Comparison of ENCODE assay signal across 24 cellular contexts in the genomic region with DNA sequence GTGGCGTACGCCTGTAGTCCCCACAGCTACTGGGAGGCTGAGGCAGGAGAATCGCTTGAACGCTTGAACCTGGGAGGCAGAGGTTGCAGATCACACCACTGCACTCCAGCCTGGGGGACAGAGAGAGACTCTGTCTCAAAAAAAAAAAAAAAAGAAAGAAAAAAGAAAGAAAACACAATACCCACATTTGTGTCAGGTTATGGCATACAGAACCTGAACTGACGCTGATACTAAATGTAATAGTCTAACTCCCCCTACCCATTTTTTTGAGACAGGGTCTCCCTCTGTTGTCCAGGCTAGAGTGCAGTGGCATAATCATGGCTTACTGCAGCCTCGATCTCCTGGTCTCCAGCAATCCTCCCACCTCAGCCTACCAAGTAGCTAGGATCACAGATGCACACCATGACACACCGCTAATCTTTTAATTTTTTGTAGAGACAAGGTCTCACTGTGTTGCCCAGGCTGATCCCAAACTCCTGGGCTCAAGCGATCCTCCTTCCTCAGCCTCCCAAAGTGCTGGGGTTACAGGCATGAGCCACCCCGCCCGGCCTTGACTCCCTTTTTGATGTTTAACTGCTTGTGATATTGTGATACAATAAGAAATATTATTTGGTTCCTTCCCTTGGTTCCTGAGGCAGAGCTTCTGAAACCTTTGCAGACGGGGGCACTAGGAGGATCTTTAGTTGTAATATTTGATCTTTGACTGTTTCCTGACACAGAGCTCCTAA. TPM values are rescaled to one million over a fixed set of nuclear protein-coding genes. Genes with fewer than 3 reads are reported as not detected.
"Had no signal": no experiment of that assay in that cellular context is flagged by ENCODE, and none has a peak within 500 bp of the region (broad histone marks: within the 10 kb centered on the region; RNA-seq: fewer than 3 reads in every experiment).

No MANE protein-coding gene starts in this region.

- H3K9me3 Mint-ChIP-seq: IgD-negative memory B cell had no signal

- H3K27ac Mint-ChIP-seq: IgD-negative memory B cell had no signal

- H3K36me3 ChIP-seq: MG63, SJCRH30 had no signal

- DNase-seq: KBM-7, MG63, NCI-H1092, NCI-H1105 treated with DMSO at 0.1 percent for 48 hours, NCI-H1436, NCI-H187, NCI-H2029, NCI-H2081 treated with DMSO at 0.1 percent for 48 hours, NCI-H2171, NCI-H226, NCI-H446, NCI-H510A, NCI-H524 treated with DMSO at 0.1 percent for 48 hours, NCI-H69, NCI-H774, OCI-M1, PC-9, RPMI8226, SHP77 treated with DMSO at 0.1 percent for 48 hours, SJCRH30 had no signal

- H3K4me3 Mint-ChIP-seq: IgD-negative memory B cell had no signal

- H3K4me1 ChIP-seq: SJCRH30 had no signal

- H3K27ac ChIP-seq: HL-60, PC-9, SJCRH30 had no signal

- H3K4me2 ChIP-seq: PC-9 had no signal

- ATAC-seq: SK-N-SH treated with all-trans-retinoic acid at 6 μM for 48 hours had no signal

- H2AFZ ChIP-seq: PC-9 had no signal

- H3K9me3 ChIP-seq: MG63, SJCRH30 had no signal

- H3K4me3 ChIP-seq: MG63, PC-9, SJCRH30 had no signal

- H3K27me3 ChIP-seq: MG63 had no signal

- H3K36me3 Mint-ChIP-seq: IgD-negative memory B cell had no signal

RNA-seq across cellular contexts. Expression of a gene that starts 6.5 kb away (rescaled TPM):
- total RNA-seq: LHCN-M2, PC-9, SJCRH30 had no signal
- polyA plus RNA-seq: IgD-negative memory B cell had no signal
